In the genomic region with DNA sequence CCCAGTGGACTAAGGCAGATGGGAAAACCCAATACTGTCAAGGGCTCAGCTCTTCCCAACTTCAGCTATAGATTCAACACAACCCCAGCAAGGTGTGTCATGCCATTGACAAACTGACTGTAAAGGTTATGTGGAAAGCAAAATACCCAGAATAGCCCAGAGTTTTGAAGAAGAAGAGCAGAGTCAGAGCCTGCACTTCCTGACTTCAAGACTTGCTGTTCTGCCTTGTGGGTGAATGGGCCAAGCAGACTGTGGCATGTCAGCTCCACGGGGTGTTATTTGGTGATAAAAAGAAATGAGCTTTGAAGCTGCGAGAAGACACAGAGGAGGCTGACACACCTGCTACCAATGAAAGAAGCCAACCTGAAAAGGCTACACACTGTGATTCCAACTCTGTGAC, we compare ENCODE assay signal across 10 cellular contexts.
"Had no signal": no experiment of that assay in that cellular context is flagged by ENCODE, and none has a peak within 500 bp of the region (broad histone marks: within the 10 kb centered on the region; RNA-seq: fewer than 3 reads in every experiment).

No MANE protein-coding gene starts in this region.

- H3K27me3 ChIP-seq: gastrocnemius medialis, left lung, stomach, testis had no signal

- H3K4me1 ChIP-seq: gastrocnemius medialis, left lung had no signal

- H3K27ac ChIP-seq: gastrocnemius medialis, left lung, stomach, testis had no signal

- ATAC-seq: activated T-cell treated with anti-CD3 and anti-CD28 coated beads, Interleukin-2, amount 50 U/mL, for 4 hours; gastrocnemius medialis; left lung; naive thymus-derived CD8-positive, alpha-beta T cell had no signal

- DNase-seq: activated CD4-positive, alpha-beta T cell treated with anti-CD3 and anti-CD28 coated beads, Interleukin-2, amount 50 U/mL, for 4 hours; activated gamma-delta T cell treated with Interleukin-2 at 50 U/mL for 16 hours; activated T-cell treated with anti-CD3 and anti-CD28 coated beads, Interleukin-2, amount 50 U/mL, for 4 hours; erythroblast; gastrocnemius medialis; stomach; testis had no signal

- H3K27ac Mint-ChIP-seq: memory B cell had no signal

- H3K4me3 Mint-ChIP-seq: activated T-cell treated with anti-CD3 and anti-CD28 coated beads, Interleukin-2, amount 50 U/mL, for 4 hours; memory B cell; naive thymus-derived CD8-positive, alpha-beta T cell had no signal

- H3K4me3 ChIP-seq: gastrocnemius medialis, left lung, stomach, testis had no signal

- H3K27me3 Mint-ChIP-seq: memory B cell; naive thymus-derived CD8-positive, alpha-beta T cell had no signal

- H3K9me3 ChIP-seq: gastrocnemius medialis, stomach, testis had no signal
